22 cellular contexts compared by ENCODE assay signal in genomic region chr13:45136741-45137500, GRCh38. TPM values are rescaled to one million over a fixed set of nuclear protein-coding genes. Genes with fewer than 3 reads are reported as not detected.
A peak's percentile ranks its signal among the peaks of the same experiment; 100 is the strongest.
DNase-seq lines count a peak whose midpoint lies in the region; ATAC-seq, FAIRE-seq and TF ChIP-seq lines count a peak whose summit lies in the region.
"Had no signal": no experiment of that assay in that cellular context is flagged by ENCODE, and none has a peak within 500 bp of the region (broad histone marks: within the 10 kb centered on the region; RNA-seq: fewer than 3 reads in every experiment).

No MANE protein-coding gene starts in this region.

- H3K27ac Mint-ChIP-seq in GM23338: peak overlapping the region; percentile 86

- H3K36me3 Mint-ChIP-seq in GM23338 (ENCODE audit: low read depth): peaks cover 32% of the 10 kb centered on the region

- peak; percentile 15 for FAIRE-seq in endothelial cell of umbilical vein (lab: Jason Lieb, UNC)
- FAIRE-seq: A204.1, GM18507, H54 had no signal

- no peak overlapping the region for H4K5ac ChIP-seq in mesendoderm (ENCODE audit: low read length)

- H3K18ac ChIP-seq in mesendoderm (ENCODE audit: low read length): peak overlapping the region; percentile 18

- H3K79me1 ChIP-seq in mesendoderm (ENCODE audit: low read length): peaks cover 19% of the 10 kb centered on the region

- H3K79me2 ChIP-seq in GM23338 (replicated peaks; ENCODE audit: insufficient read depth) (peaks cover 79% of the 10 kb centered on the region), endothelial cell of umbilical vein (ENCODE audit: control insufficient read depth, insufficient read depth, low read length) (peaks cover 43% of the 10 kb centered on the region), mesendoderm (ENCODE audit: control insufficient read depth, insufficient read depth, low read length) (peaks cover 26% of the 10 kb centered on the region), PC-3 (ENCODE audit: low read length) (peaks cover 99% of the 10 kb centered on the region)

- CTCF ChIA-PET in endothelial cell of umbilical vein (lab: Charles Lee): interaction anchor here (1.8 kb wide), 1 partner anchor 34 kb away, joined by 4 read pairs; no protein-coding TSS in a partner anchor
- CTCF ChIA-PET in PC-3 (lab: Charles Lee): no interaction called here

- BruUV-seq in endothelial cell of umbilical vein (replicated peaks; lab: Mats Ljungman, UMichigan) (no TSS peak), PC-3 (replicated peaks; lab: Mats Ljungman, UMichigan) (no TSS peak)

- no peak overlapping the region for H2AK5ac ChIP-seq in mesendoderm (ENCODE audit: low read length)

- H4K8ac ChIP-seq in mesendoderm (ENCODE audit: low read depth, low read length): no peak overlapping the region

- H3K4ac ChIP-seq in mesendoderm (ENCODE audit: low read depth, low read length): no peak overlapping the region

- no peak overlapping the region for H2BK15ac ChIP-seq in mesendoderm (replicated peaks; ENCODE audit: low read depth)

- H2BK5ac ChIP-seq in mesendoderm (ENCODE audit: low read length): no peak overlapping the region

- H3K4me3 ChIP-seq in GM23338 (no peak overlapping the region), HUES64 (ENCODE audit: low read length) (no peak overlapping the region), endothelial cell of umbilical vein (replicated peaks in 1 of 3; ENCODE audit: insufficient read depth in 1 of 3, low read depth in 1 of 3, low read length in 3 of 3) (no peak overlapping the region), mesendoderm (ENCODE audit: low read length) (no peak overlapping the region), PC-3 (ENCODE audit: low read length) (no peak overlapping the region)

- ATAC-seq in GM23338 (peak; percentile 84), HG02973 (IDR thresholded peaks at IDR 0.05; ENCODE audit: unreplicated experiment) (no peak), GM19328 (IDR thresholded peaks at IDR 0.05; ENCODE audit: unreplicated experiment) (no peak), PC-3 (no peak)

- no peak for TF ChIP-seq POLR2A in endothelial cell of umbilical vein (IDR thresholded peaks at IDR 0.05; ENCODE audit: low read depth, low read length)

- no peak for TF ChIP-seq CTCF in GM23338 (conservative IDR thresholded peaks at IDR 0.05; ENCODE audit: low read depth in 2 of 2)
- TF ChIP-seq CTCF in endothelial cell of umbilical vein (IDR thresholded peaks at IDR 0.05; ENCODE audit: extremely low read depth in 1 of 2, insufficient read depth in 1 of 2, low read depth in 1 of 2, low read length in 2 of 2): no peak
- no peak for TF ChIP-seq CTCF in PC-3 (conservative IDR thresholded peaks at IDR 0.05; ENCODE audit: low read depth, low read length)

- peaks cover 7% of the 10 kb centered on the region; the same call in 1 of the 2 replicates for H4K20me1 ChIP-seq in GM23338 (replicated peaks; ENCODE audit: insufficient read depth)
- H4K20me1 ChIP-seq in endothelial cell of umbilical vein (replicated peaks; ENCODE audit: control insufficient read depth, extremely low read depth, insufficient read depth, low read length): peaks cover under 1% of the 10 kb centered on the region
- peaks cover 8% of the 10 kb centered on the region; the same call in 1 of the 2 replicates for H4K20me1 ChIP-seq in PC-3 (ENCODE audit: low read length)

- WGBS in HUES64: 96% methylated on average over 2 of the region's 3 CpGs
- no CpG with 5 or more reads among the region's 3 CpGs for WGBS in mesendoderm (ENCODE audit: extremely low coverage, insufficient coverage, low lambda C conversion rate)

- no peak overlapping the region for H2BK120ac ChIP-seq in mesendoderm (ENCODE audit: low read depth, low read length)

- H3K27ac ChIP-seq in GM23338 (ENCODE audit: low read depth): peak overlapping the region; percentile 17; the same call in 1 of the 2 replicates
- peak overlapping the region; percentile 43; the same call in 1 of the 2 replicates for H3K27ac ChIP-seq in HUES64 (ENCODE audit: low read depth, low read length)
- no peak overlapping the region for H3K27ac ChIP-seq in endothelial cell of umbilical vein (ENCODE audit: insufficient read depth, low read depth, low read length)
- H3K27ac ChIP-seq in mesendoderm (ENCODE audit: low read depth, low read length): no peak overlapping the region
- no peak overlapping the region for H3K27ac ChIP-seq in PC-3 (ENCODE audit: low read length)
- H3K27ac ChIP-seq: C4-2B had no signal

- H3K4me1 ChIP-seq in GM23338 (ENCODE audit: insufficient read depth) (peaks cover 24% of the 10 kb centered on the region), HUES64 (ENCODE audit: insufficient read depth, low read length) (peaks cover 17% of the 10 kb centered on the region), endothelial cell of umbilical vein (ENCODE audit: control insufficient read depth, extremely low read depth, insufficient read depth, low read length) (no peaks in the 10 kb centered on the region), mesendoderm (ENCODE audit: control insufficient read depth, low read depth, low read length) (no peaks in the 10 kb centered on the region), PC-3 (ENCODE audit: insufficient read depth, low read length) (peaks cover 4% of the 10 kb centered on the region; the same call in 1 of the 2 replicates)

- H3K56ac ChIP-seq in mesendoderm (ENCODE audit: low read length): no peak overlapping the region

- H3K27me3 ChIP-seq in GM23338 (ENCODE audit: insufficient read depth) (no peaks in the 10 kb centered on the region), HUES64 (ENCODE audit: insufficient read depth, low read length) (no peaks in the 10 kb centered on the region), endothelial cell of umbilical vein (ENCODE audit: control insufficient read depth in 2 of 2, insufficient read depth in 2 of 2, low read length in 2 of 2) (no peaks in the 10 kb centered on the region), mesendoderm (ENCODE audit: insufficient read depth, low read length, poor library complexity) (no peaks in the 10 kb centered on the region), PC-3 (ENCODE audit: low read length) (no peaks in the 10 kb centered on the region)

- peak; percentile 33 for DNase-seq in GM23338 (ENCODE audit: low spot score)
- no peak for DNase-seq in endothelial cell of umbilical vein (ENCODE audit: low read depth, low spot score)
- no peak for DNase-seq in mesendoderm
- DNase-seq in PC-3: no peak
- DNase-seq: DMS53, GDM1, Karpas-422, NCI-H1048, NCI-H1417 treated with DMSO at 0.1 percent for 48 hours, NCI-H187, NCI-H2107, NCI-H446 treated with DMSO at 0.1 percent for 48 hours, NCI-H526 treated with DMSO at 0.1 percent for 48 hours, SIG-M5, SK-N-SH had no signal

- H3K4me2 ChIP-seq in GM23338: peak overlapping the region; percentile 51; the same call in 1 of the 2 replicates
- no peak overlapping the region for H3K4me2 ChIP-seq in endothelial cell of umbilical vein (ENCODE audit: insufficient read depth, low read length)
- no peak overlapping the region for H3K4me2 ChIP-seq in mesendoderm (ENCODE audit: low read length)
- H3K4me2 ChIP-seq in PC-3 (ENCODE audit: low read length): no peak overlapping the region
- H3K4me2 ChIP-seq: SK-N-SH had no signal

- H3K4me3 Mint-ChIP-seq in GM23338: no peak overlapping the region

- H3F3A ChIP-seq in GM23338 (replicated peaks; ENCODE audit: low read depth): no peaks in the 10 kb centered on the region
- no peaks in the 10 kb centered on the region for H3F3A ChIP-seq in PC-3 (ENCODE audit: low read length, unreplicated experiment)

- intact Hi-C loops in endothelial cell of umbilical vein (cut with micrococcal nuclease): no loop called here
- intact Hi-C loops in PC-3 (cut with micrococcal nuclease): no loop called here

- peaks cover 4% of the 10 kb centered on the region for H3K27me3 Mint-ChIP-seq in GM23338 (ENCODE audit: insufficient read depth, low read depth, poor library complexity)

- peaks cover 27% of the 10 kb centered on the region for H3K4me1 Mint-ChIP-seq in GM23338

- H3K9me2 ChIP-seq in GM23338 (ENCODE audit: insufficient read depth) (no peaks in the 10 kb centered on the region), PC-3 (replicated peaks; ENCODE audit: low read length) (no peaks in the 10 kb centered on the region)
- H3K9me2 ChIP-seq: SK-N-SH had no signal

- peaks cover 12% of the 10 kb centered on the region for H3K9me3 ChIP-seq in HUES64 (ENCODE audit: insufficient read depth, low read depth, low read length)
- no peaks in the 10 kb centered on the region for H3K9me3 ChIP-seq in endothelial cell of umbilical vein (replicated peaks; ENCODE audit: control insufficient read depth, insufficient read depth, low read length)
- no peaks in the 10 kb centered on the region for H3K9me3 ChIP-seq in PC-3 (ENCODE audit: low read length)
- H3K9me3 ChIP-seq: SK-N-SH had no signal

- H3K9me1 ChIP-seq in endothelial cell of umbilical vein (replicated peaks; ENCODE audit: control insufficient read depth, extremely low read depth, insufficient read depth, low read length): no peaks in the 10 kb centered on the region

- no peak overlapping the region for H3K23ac ChIP-seq in mesendoderm (ENCODE audit: low read length)

- H3K9ac ChIP-seq in HUES64 (ENCODE audit: low read depth, low read length): peak overlapping the region; percentile 27; the same call in 1 of the 2 replicates
- H3K9ac ChIP-seq in endothelial cell of umbilical vein (replicated peaks; ENCODE audit: extremely low read depth, insufficient read depth, low read length): no peak overlapping the region
- H3K9ac ChIP-seq in mesendoderm (ENCODE audit: low read length): no peak overlapping the region
- no peak overlapping the region for H3K9ac ChIP-seq in PC-3 (ENCODE audit: low read length)
- H3K9ac ChIP-seq: SK-N-SH had no signal

- peaks cover 10% of the 10 kb centered on the region for H3K9me3 Mint-ChIP-seq in GM23338

- dilution Hi-C loops in endothelial cell of umbilical vein (cut with MboI; ENCODE audit: extremely low pct_ligation_motif_present, low sequenced_read_pairs): no loop called here

- POLR2A ChIA-PET in endothelial cell of umbilical vein (lab: Charles Lee) (no interaction called here), PC-3 (lab: Charles Lee; ENCODE audit: unreplicated experiment) (no interaction called here)

- no peak overlapping the region for H2AFZ ChIP-seq in GM23338
- H2AFZ ChIP-seq in endothelial cell of umbilical vein (ENCODE audit: low read depth, low read length): no peak overlapping the region
- H2AFZ ChIP-seq in PC-3 (ENCODE audit: low read length): no peak overlapping the region

- no peaks in the 10 kb centered on the region for H3K36me3 ChIP-seq in GM23338 (ENCODE audit: insufficient read depth)
- peaks cover 19% of the 10 kb centered on the region for H3K36me3 ChIP-seq in HUES64 (ENCODE audit: insufficient read depth, low read length)
- H3K36me3 ChIP-seq in endothelial cell of umbilical vein (ENCODE audit: control insufficient read depth in 2 of 2, extremely low read depth in 1 of 2, insufficient read depth in 2 of 2, low read length in 2 of 2): no peaks in the 10 kb centered on the region
- no peaks in the 10 kb centered on the region for H3K36me3 ChIP-seq in mesendoderm (ENCODE audit: control insufficient read depth, insufficient read depth, low read length)
- H3K36me3 ChIP-seq in PC-3 (ENCODE audit: low read depth, low read length): peaks cover 30% of the 10 kb centered on the region

RNA-seq across cellular contexts. Expression of gene GTF2F2, which starts 16.6 kb away (rescaled TPM):
- 37.1 and 42.1 TPM in 2 replicates for total RNA-seq in GM23338 (2014; rRNA removed; shearing (Covaris generic))
- 72.0 and 75.6 TPM in 2 replicates for polyA plus RNA-seq in GM23338 (2016; fragmentation: Nextera tagmentation; extraction: Ambion mirVana)
- polyA plus RNA-seq in HUES64 (2013, experiment 1 of 2): 29.2 TPM
- polyA plus RNA-seq in HUES64 (2013, experiment 2 of 2): 31.4 TPM
- 22.7 and 23.6 TPM in 2 replicates for total RNA-seq in endothelial cell of umbilical vein
- polyA plus RNA-seq in endothelial cell of umbilical vein: 5.0 and 7.5 TPM in 2 replicates
- 12.2 and 13.1 TPM in 2 replicates for polyA plus RNA-seq in endothelial cell of umbilical vein (2011; cell fraction: cytosol; rRNA removed)
- 7.4 and 10.8 TPM in 2 replicates for polyA plus RNA-seq in endothelial cell of umbilical vein (2011; cell fraction: nucleus; rRNA removed)
- polyA plus RNA-seq in endothelial cell of umbilical vein (2012): 18.4 and 22.3 TPM in 2 replicates
- 3.8 and 4.5 TPM in 2 replicates for polyA minus RNA-seq in endothelial cell of umbilical vein
- polyA minus RNA-seq in endothelial cell of umbilical vein (2011; cell fraction: cytosol; rRNA and poly(A)+ RNA removed): 7.7 TPM
- 12.5 and 12.7 TPM in 2 replicates for polyA minus RNA-seq in endothelial cell of umbilical vein (2011; cell fraction: nucleus; rRNA and poly(A)+ RNA removed)
- 49.0 TPM for polyA plus RNA-seq in mesendoderm (2013, experiment 1 of 2)
- 48.8 TPM for polyA plus RNA-seq in mesendoderm (2013, experiment 2 of 2)
- 24.8 and 28.3 TPM in 2 replicates for total RNA-seq in PC-3 (2014; rRNA removed)

Comparison
In these comparisons a context has a peak if more than half of its experiments do, and no peak if none do; other contexts are left out.
1. H3K27ac ChIP-seq: peak in GM23338 (single experiment) and HUES64 (single experiment); none in endothelial cell of umbilical vein (single experiment), mesendoderm (single experiment) and PC-3 (single experiment).